Comparison of ENCODE assay signal across 29 cellular contexts in genomic region chr3:157255797-157256196, GRCh38.
"Had no signal": no experiment of that assay in that cellular context is flagged by ENCODE, and none has a peak within 500 bp of the region (broad histone marks: within the 10 kb centered on the region; RNA-seq: fewer than 3 reads in every experiment).

No MANE protein-coding gene starts in this region.

- H3K27ac Mint-ChIP-seq: immature natural killer cell; mesothelial cell of epicardium; naive B cell; natural killer cell; nephron progenitor cell; neural progenitor cell; progenitor cell of endocrine pancreas; stimulated activated memory B cell treated with anti-CD40 and anti-IgM and Interleukin-4, amounts not matched to agents 10 μg/mL and 1 μg/mL and 100 μg/mL, for 72 hours; stimulated activated naive CD8-positive, alpha-beta T cell treated with anti-CD3 and anti-CD28 coated beads, Interleukin-15, amount 100 ng/mL, for 72 hours; type B pancreatic cell had no signal

- H3K4me1 Mint-ChIP-seq: immature natural killer cell; naive B cell; natural killer cell; nephron progenitor cell; stimulated activated memory B cell treated with anti-CD40 and anti-IgM and Interleukin-4, amounts not matched to agents 10 μg/mL and 1 μg/mL and 100 μg/mL, for 72 hours; stimulated activated naive CD8-positive, alpha-beta T cell treated with anti-CD3 and anti-CD28 coated beads, Interleukin-15, amount 100 ng/mL, for 72 hours had no signal

- H3K27me3 ChIP-seq: neural progenitor cell, neutrophil, right atrium auricular region, right lobe of liver, tibial nerve, vagina had no signal

- H3K4me3 ChIP-seq: left ventricle myocardium inferior, lung, neural progenitor cell, right atrium auricular region, right lobe of liver, smooth muscle cell, tibial nerve, vagina had no signal

- ATAC-seq: natural killer cell; right lobe of liver; stimulated activated memory B cell treated with anti-CD40 and anti-IgM and Interleukin-4, amounts not matched to agents 10 μg/mL and 1 μg/mL and 100 μg/mL, for 72 hours; stimulated activated naive CD8-positive, alpha-beta T cell treated with anti-CD3 and anti-CD28 coated beads, Interleukin-15, amount 100 ng/mL, for 72 hours had no signal

- H3K27ac ChIP-seq: left ventricle myocardium inferior, neural progenitor cell, neutrophil, parathyroid adenoma, right atrium auricular region, right lobe of liver, tibial nerve, vagina had no signal

- H3K4me1 ChIP-seq: parathyroid adenoma, right lobe of liver, vagina had no signal

- H3K4me3 Mint-ChIP-seq: immature natural killer cell; mesothelial cell of epicardium; naive B cell; natural killer cell; nephron progenitor cell; neural progenitor cell; stimulated activated memory B cell treated with anti-CD40 and anti-IgM and Interleukin-4, amounts not matched to agents 10 μg/mL and 1 μg/mL and 100 μg/mL, for 72 hours; stimulated activated naive CD8-positive, alpha-beta T cell treated with anti-CD3 and anti-CD28 coated beads, Interleukin-15, amount 100 ng/mL, for 72 hours; type B pancreatic cell had no signal

- H3K36me3 Mint-ChIP-seq: immature natural killer cell, natural killer cell, type B pancreatic cell had no signal

- H3K36me3 ChIP-seq: left ventricle myocardium inferior, neural progenitor cell, neutrophil, right atrium auricular region, right lobe of liver, tibial nerve, vagina had no signal

- DNase-seq: hippocampal formation; immature natural killer cell; islet precursor cell; left ventricle myocardium inferior; mesendoderm; naive B cell; natural killer cell; nephron progenitor cell; occipital lobe; right lobe of liver; stimulated activated CD4-positive, alpha-beta T cell treated with anti-CD3 and anti-CD28 coated beads, Interleukin-1b, Interleukin-23, amount 100 ng/mL, for 48 hours; stimulated activated CD4-positive, alpha-beta T cell treated with anti-CD3 and anti-CD28 coated beads, Interleukin-2, amount 100 ng/mL, for 48 hours; stimulated activated CD4-positive, alpha-beta T cell treated with anti-CD3 and anti-CD28 coated beads, Interleukin-4, amount 100 ng/mL, for 4 hours; stimulated activated CD8-positive, alpha-beta memory T cell treated with anti-CD3 and anti-CD28 coated beads, Interleukin-4, amount 100 ng/mL, for 48 hours; stimulated activated naive CD4-positive, alpha-beta T cell treated with Interleukin-2 at 50 U/mL for 16 hours; stimulated activated naive CD8-positive, alpha-beta T cell treated with anti-CD3 and anti-CD28 coated beads, Interleukin-15, amount 100 ng/mL, for 72 hours; substantia nigra had no signal

- H3K9me3 ChIP-seq: neutrophil, right atrium auricular region, right lobe of liver, tibial nerve, vagina had no signal

- H3K27me3 Mint-ChIP-seq: naive B cell; progenitor cell of endocrine pancreas; stimulated activated memory B cell treated with anti-CD40 and anti-IgM and Interleukin-4, amounts not matched to agents 10 μg/mL and 1 μg/mL and 100 μg/mL, for 72 hours; stimulated activated naive CD8-positive, alpha-beta T cell treated with anti-CD3 and anti-CD28 coated beads, Interleukin-15, amount 100 ng/mL, for 72 hours; type B pancreatic cell had no signal

- H3K9me3 Mint-ChIP-seq: immature natural killer cell, natural killer cell, type B pancreatic cell had no signal
